Comparison of ENCODE assay signal across 1 cellular context in genomic region chr7:139091677-139091996, GRCh38.
TF ChIP-seq lines count a peak whose summit lies in the region.

No MANE protein-coding gene starts in this region.

TF ChIP-seq in HepG2, 621 proteins besides CTCF, POLR2A, EP300 and RAD21:
- TF ChIP-seq NRL (CRISPR knock-in tag; IDR thresholded peaks at IDR 0.05; ENCODE audit: borderline replicate concordance) (no peak), ZBTB33 (CRISPR knock-in tag; IDR thresholded peaks at IDR 0.05) (peak; percentile 26; the same call in 1 of the 2 replicates)
